Comparison of ENCODE assay signal across 18 cellular contexts in genomic region chr10:78696791-78697420, GRCh38.
A peak's percentile ranks its signal among the peaks of the same experiment; 100 is the strongest.
DNase-seq lines count a peak whose midpoint lies in the region; ATAC-seq, FAIRE-seq and TF ChIP-seq lines count a peak whose summit lies in the region.
"Had no signal": no experiment of that assay in that cellular context is flagged by ENCODE, and none has a peak within 500 bp of the region (broad histone marks: within the 10 kb centered on the region; RNA-seq: fewer than 3 reads in every experiment).

No MANE protein-coding gene starts in this region.

- H4K91ac ChIP-seq in neuronal stem cell (ENCODE audit: low read depth, low read length, poor library complexity): no peak overlapping the region

- TF ChIP-seq POLR2A in testis (IDR thresholded peaks at IDR 0.05): no peak

- no peak overlapping the region for H3K23ac ChIP-seq in neuronal stem cell (ENCODE audit: low read depth, low read length, poor library complexity)

- H3K9ac ChIP-seq in neuronal stem cell (ENCODE audit: low read depth, low read length, poor library complexity): no peak overlapping the region

- H3K27ac ChIP-seq in neuronal stem cell (replicated peaks; ENCODE audit: low read length) (no peak overlapping the region), testis (no peak overlapping the region)
- H3K27ac ChIP-seq: HL-60 had no signal

- H3K18ac ChIP-seq in neuronal stem cell (ENCODE audit: low read length): no peak overlapping the region

- no peak overlapping the region for H2AFZ ChIP-seq in neuronal stem cell (ENCODE audit: low read length)

- ATAC-seq in HG03280 (IDR thresholded peaks at IDR 0.05; ENCODE audit: unreplicated experiment): no peak

- intact Hi-C loops in testis (cut with DNase I; ENCODE audit: low total_unique reads): no loop called here

- DNase-seq in NCI-H748 treated with DMSO at 0.1 percent for 48 hours (lab: John Stamatoyannopoulos, UW) (peak; percentile 23), bronchial epithelial cell (ENCODE audit: low read depth) (no peak), neuronal stem cell (ENCODE audit: low spot score) (no peak), testis (peak; percentile 17), A172 (ENCODE audit: low spot score) (no peak)
- DNase-seq in activated naive CD4-positive, alpha-beta T cell (lab: John Stamatoyannopoulos, UW): no peak
- DNase-seq: CD4-positive, alpha-beta memory T cell; DMS79; HCEC 1CT; NCI-H2029; NCI-H524; NK-92 treated with Interleukin-12 subunit alpha and Interleukin-12 subunit beta, amount 100 ng/mL, for 24 hours; RPMI8226; SIG-M5 had no signal

- H3K27me3 ChIP-seq in bronchial epithelial cell (ENCODE audit: control insufficient read depth, insufficient read depth, low read length): peaks cover 2% of the 10 kb centered on the region
- H3K27me3 ChIP-seq in neuronal stem cell (ENCODE audit: control insufficient read depth in 3 of 3, insufficient read depth in 3 of 3, low read depth in 1 of 3, low read length in 3 of 3): peaks cover 0 to 4% (median 0%) of the 10 kb centered on the region in 3 experiments
- no peaks in the 10 kb centered on the region for H3K27me3 ChIP-seq in testis

- H3K4ac ChIP-seq in neuronal stem cell (ENCODE audit: low read length): no peak overlapping the region

- peak; percentile 36 for FAIRE-seq in bronchial epithelial cell (lab: Jason Lieb, UNC)
- FAIRE-seq: D721Med, HTR-8/SVneo had no signal

- TF ChIP-seq CTCF in bronchial epithelial cell (IDR thresholded peaks at IDR 0.05; ENCODE audit: insufficient read depth, low read length, severe bottlenecking) (no peak), testis (IDR thresholded peaks at IDR 0.05) (no peak)

- no CpG with 5 or more reads among the region's 5 CpGs for whole genome bisulfite sequencing in neuronal stem cell (ENCODE audit: extremely low coverage in 2 of 2, insufficient read length in 2 of 2, insufficient replicate concordance in 1 of 2), 2 donors
- 49 to 67% methylated on average over 5 of the region's 5 CpGs for WGBS in testis, 2 donors

- no peaks in the 10 kb centered on the region for H3K36me3 ChIP-seq in bronchial epithelial cell (ENCODE audit: control insufficient read depth, insufficient read depth, low read length)
- H3K36me3 ChIP-seq in neuronal stem cell (replicated peaks in 1 of 2; ENCODE audit: control insufficient read depth in 2 of 2, insufficient read depth in 2 of 2, low read length in 2 of 2): no peaks in the 10 kb centered on the region
- H3K36me3 ChIP-seq in testis (ENCODE audit: low read depth, missing control alignments): no peaks in the 10 kb centered on the region

- no peak overlapping the region for H2BK12ac ChIP-seq in neuronal stem cell (ENCODE audit: low read length)

- H2AK5ac ChIP-seq in neuronal stem cell (ENCODE audit: low read depth, low read length): no peak overlapping the region

- no peak overlapping the region for H3K4me2 ChIP-seq in neuronal stem cell (ENCODE audit: insufficient read depth, low read length, poor library complexity, severe bottlenecking)

- H3K4me3 ChIP-seq in bronchial epithelial cell (ENCODE audit: low read depth, low read length) (no peak overlapping the region), neuronal stem cell (ENCODE audit: low read length in 2 of 2) (no peak overlapping the region), testis (no peak overlapping the region)

- peaks cover 0 to 3% of the 10 kb centered on the region in 2 donors for H3K9me3 ChIP-seq in neuronal stem cell (replicated peaks in 1 of 2; ENCODE audit: control insufficient read depth in 2 of 2, insufficient read depth in 1 of 2, low read depth in 1 of 2, low read length in 2 of 2)
- H3K9me3 ChIP-seq in testis: no peaks in the 10 kb centered on the region

- peaks cover under 1% of the 10 kb centered on the region for H3K79me1 ChIP-seq in neuronal stem cell (ENCODE audit: low read depth, low read length)

- no peak overlapping the region for H2BK120ac ChIP-seq in neuronal stem cell (ENCODE audit: low read depth, low read length)

- H4K8ac ChIP-seq in neuronal stem cell (ENCODE audit: low read depth, low read length): no peak overlapping the region

- peak overlapping the region; percentile 41 for H3K14ac ChIP-seq in neuronal stem cell (ENCODE audit: low read length)

- H3K4me1 ChIP-seq in neuronal stem cell (ENCODE audit: control insufficient read depth in 2 of 2, insufficient read depth in 1 of 2, low read depth in 1 of 2, low read length in 2 of 2) (peaks cover 4 to 22% of the 10 kb centered on the region in 2 donors), testis (peaks cover 8% of the 10 kb centered on the region)

- H2BK15ac ChIP-seq in neuronal stem cell (ENCODE audit: low read length): no peak overlapping the region

- H2BK5ac ChIP-seq in neuronal stem cell (ENCODE audit: low read length): no peak overlapping the region

Comparison
In these comparisons a context has a peak if more than half of its experiments do, and no peak if none do; other contexts are left out.
1. DNase-seq: peak in NCI-H748 treated with DMSO at 0.1 percent for 48 hours (single experiment) and testis (single experiment); none in bronchial epithelial cell (single experiment), neuronal stem cell (single experiment), activated naive CD4-positive, alpha-beta T cell (0 of 4) and A172 (single experiment).